In the genomic region with DNA sequence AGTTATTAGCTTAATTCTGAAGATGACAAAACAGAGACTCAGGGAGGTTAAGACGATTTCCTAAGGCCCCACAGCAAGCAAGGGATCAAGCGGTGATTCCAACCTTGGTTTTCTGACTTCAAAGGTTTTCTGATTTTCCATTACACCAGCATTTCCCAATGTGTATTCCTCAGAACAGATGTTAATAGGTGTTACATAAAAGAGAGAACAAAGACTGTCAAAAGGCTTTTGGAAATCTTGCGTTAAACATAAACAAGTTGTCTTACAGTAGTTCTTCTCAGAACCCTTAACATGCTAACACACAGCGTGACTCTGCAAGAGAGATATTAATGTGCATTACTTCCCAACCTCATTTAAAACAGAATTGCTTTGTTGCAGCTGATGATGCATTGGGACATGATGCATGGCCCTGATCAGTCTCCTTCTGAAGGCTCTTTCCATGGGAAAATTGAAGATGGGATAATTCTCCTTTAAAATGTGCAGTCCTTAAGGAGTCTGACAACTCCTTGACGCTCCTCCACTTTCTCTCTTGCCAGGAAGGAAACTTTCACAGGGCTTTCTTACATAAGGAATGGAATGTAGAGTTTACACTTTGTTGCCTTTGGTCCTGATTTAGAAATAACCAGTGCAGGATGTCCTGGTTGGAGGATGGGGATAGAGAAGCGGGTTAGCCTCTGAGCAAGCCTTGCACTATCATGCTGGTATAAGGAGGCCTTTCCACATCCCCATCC, we compare ENCODE assay signal across 34 cellular contexts. TPM values are rescaled to one million over a fixed set of nuclear protein-coding genes. Genes with fewer than 3 reads are reported as not detected.
A peak's percentile ranks its signal among the peaks of the same experiment; 100 is the strongest.
DNase-seq lines count a peak whose midpoint lies in the region; ATAC-seq and TF ChIP-seq lines count a peak whose summit lies in the region.
"Had no signal": no experiment of that assay in that cellular context is flagged by ENCODE, and none has a peak within 500 bp of the region (broad histone marks: within the 10 kb centered on the region; RNA-seq: fewer than 3 reads in every experiment).

No MANE protein-coding gene starts in this region.

- H3K4me1 Mint-ChIP-seq in Caco-2 (ENCODE audit: low read depth, unreplicated experiment): peaks cover 31% of the 10 kb centered on the region
- H3K4me1 Mint-ChIP-seq in naive thymus-derived CD8-positive, alpha-beta T cell: peaks cover 0 to 8% (median 0%) of the 10 kb centered on the region in 4 donors
- H3K4me1 Mint-ChIP-seq: naive thymus-derived CD4-positive, alpha-beta T cell had no signal

- no peaks in the 10 kb centered on the region for H3K36me3 Mint-ChIP-seq in Caco-2 (ENCODE audit: insufficient read depth, unreplicated experiment)
- H3K36me3 Mint-ChIP-seq in naive thymus-derived CD8-positive, alpha-beta T cell: no peaks in the 10 kb centered on the region
- H3K36me3 Mint-ChIP-seq: activated CD8-positive, alpha-beta memory T cell treated with anti-CD3 and anti-CD28 coated beads, Interleukin-2, amount 10 ng/mL, durations not matched to agents 7 days and 5 days; memory B cell had no signal

- 62% methylated on average over 6 of the region's 6 CpGs for WGBS in hepatocyte (ENCODE audit: low lambda C conversion rate, missing lambda C conversion rate)
- WGBS in stomach, 5 donors: 75 to 91% (median 86%) methylated on average over 6 of the region's 6 CpGs

- no peaks in the 10 kb centered on the region for H3K27me3 Mint-ChIP-seq in Caco-2 (ENCODE audit: insufficient read depth, unreplicated experiment)
- peaks cover 0 to 3% (median 0%) of the 10 kb centered on the region in 5 donors for H3K27me3 Mint-ChIP-seq in naive thymus-derived CD8-positive, alpha-beta T cell
- H3K27me3 Mint-ChIP-seq: memory B cell had no signal

- H3K4me1 ChIP-seq in Caco-2 (peaks cover 53% of the 10 kb centered on the region), hepatocyte (ENCODE audit: insufficient read depth) (peaks cover 38% of the 10 kb centered on the region), stomach (peaks cover 0 to 48% (median 0%) of the 10 kb centered on the region in 4 donors)
- H3K4me1 ChIP-seq: right atrium auricular region had no signal

- H3K9me3 ChIP-seq in Caco-2 (no peaks in the 10 kb centered on the region), hepatocyte (ENCODE audit: low read depth) (no peaks in the 10 kb centered on the region), stomach (no peaks in the 10 kb centered on the region)
- H3K9me3 ChIP-seq: right atrium auricular region, upper lobe of right lung had no signal

- no peak for TF ChIP-seq POLR2A in stomach (IDR thresholded peaks at IDR 0.05)

- POLR2A ChIA-PET in Caco-2 (lab: Charles Lee): interaction anchor here (1.0 kb wide), 1 partner anchor 10 kb away, joined by 3 read pairs; no protein-coding TSS in a partner anchor
- POLR2A ChIA-PET in naive thymus-derived CD8-positive, alpha-beta T cell (lab: Charles Lee): no interaction called here

- peak overlapping the region; percentile 60 for H3K27ac Mint-ChIP-seq in Caco-2 (ENCODE audit: unreplicated experiment)
- no peak overlapping the region for H3K27ac Mint-ChIP-seq in naive thymus-derived CD8-positive, alpha-beta T cell
- H3K27ac Mint-ChIP-seq: activated CD8-positive, alpha-beta memory T cell treated with anti-CD3 and anti-CD28 coated beads, Interleukin-2, amount 10 ng/mL, durations not matched to agents 7 days and 5 days; activated T-helper 1 cell treated with anti-CD3 and anti-CD28 coated beads, Interleukin-12 subunit alpha, Interleukin-12 subunit beta, Interleukin-2, Interleukin-4 antibody, amounts not matched to agents 30 ng/mL and 10 ng/mL and 1 ng/mL, durations not matched to agents 14 hours and 24 hours and 36 hours; endodermal cell; HFFc6; memory B cell; naive thymus-derived CD4-positive, alpha-beta T cell; T-helper 2 cell treated with Interferon-gamma antibody and Interleukin-4, amounts not matched to agents 5 μg/mL and 100 μg/mL, for 36 hours had no signal

- H3K27me3 ChIP-seq in Caco-2 (replicated peaks; ENCODE audit: control insufficient read depth, insufficient read depth, low read length): no peaks in the 10 kb centered on the region
- no peaks in the 10 kb centered on the region for H3K27me3 ChIP-seq in hepatocyte
- H3K27me3 ChIP-seq in stomach: no peaks in the 10 kb centered on the region
- H3K27me3 ChIP-seq: cardiac muscle cell, right atrium auricular region, upper lobe of right lung had no signal

- no peak overlapping the region for H3K4me2 ChIP-seq in hepatocyte

- BruUV-seq in Caco-2 (replicated peaks; lab: Mats Ljungman, UMichigan): no TSS peak

- H3K9me2 ChIP-seq in hepatocyte (replicated peaks; ENCODE audit: insufficient read depth): no peaks in the 10 kb centered on the region

- no peaks in the 10 kb centered on the region for H4K20me1 ChIP-seq in hepatocyte (ENCODE audit: insufficient read depth, poor library complexity, severe bottlenecking)

- H3K79me2 ChIP-seq in hepatocyte: no peaks in the 10 kb centered on the region

- no peak for ATAC-seq in naive thymus-derived CD8-positive, alpha-beta T cell
- ATAC-seq in GM19452 (IDR thresholded peaks at IDR 0.05; ENCODE audit: unreplicated experiment) (no peak), HG03095 (IDR thresholded peaks at IDR 0.05; ENCODE audit: unreplicated experiment) (no peak)
- ATAC-seq: activated CD8-positive, alpha-beta memory T cell treated with anti-CD3 and anti-CD28 coated beads, Interleukin-2, amount 10 ng/mL, durations not matched to agents 7 days and 5 days; K562; left colon; naive thymus-derived CD4-positive, alpha-beta T cell; stimulated activated naive CD8-positive, alpha-beta T cell treated with anti-CD3 and anti-CD28 coated beads, Interleukin-15, Interleukin-2, amounts not matched to agents 100 U/mL and 50 U/mL, for 24 hours; upper lobe of right lung had no signal

- H3K27ac ChIP-seq in hepatocyte (peak overlapping the region; percentile 83), stomach (peak overlapping the region in 3 of 5 donors; percentile 42 to 79 (median 58))
- H3K27ac ChIP-seq: cardiac muscle cell, right atrium auricular region, upper lobe of right lung, WERI-Rb-1 had no signal

- DNase-seq in Caco-2 (no peak), choroid plexus epithelial cell (ENCODE audit: low read depth) (peak; percentile 73), hepatocyte (ENCODE audit: low spot score) (no peak), stomach (no peak)
- DNase-seq in naive thymus-derived CD8-positive, alpha-beta T cell: no peak
- no peak for DNase-seq in stimulated activated CD4-positive, alpha-beta T cell treated with anti-CD3 and anti-CD28 coated beads, Interleukin-4, amount 100 ng/mL, for 4 hours
- DNase-seq: activated CD4-positive, alpha-beta T cell treated with anti-CD3 and anti-CD28 coated beads, Interleukin-2, amount 50 U/mL, for 1 hour; activated CD8-positive, alpha-beta memory T cell treated with anti-CD3 and anti-CD28 coated beads, Interleukin-2, amount 10 ng/mL, durations not matched to agents 7 days and 5 days; activated naive CD4-positive, alpha-beta T cell treated with anti-CD3 and anti-CD28 coated beads, Interleukin-2, amount 50 U/mL, for 16 hours; anterior cingulate cortex; C1 segment of cervical spinal cord; Calu3; endodermal cell; head of caudate nucleus; HFFc6; left colon; MM.1S; naive thymus-derived CD4-positive, alpha-beta T cell; NCI-H1417; NCI-H2081; NCI-H345; stimulated activated CD4-positive, alpha-beta T cell treated with anti-CD3 and anti-CD28 coated beads, Interleukin-12 subunit alpha, Interleukin-12 subunit beta, amount 100 ng/mL, for 4 hours; stimulated activated CD4-positive, alpha-beta T cell treated with anti-CD3 and anti-CD28 coated beads, Interleukin-4, amount 100 ng/mL, for 24 hours; stimulated activated naive CD8-positive, alpha-beta T cell treated with anti-CD3 and anti-CD28 coated beads, Interleukin-15, Interleukin-2, amounts not matched to agents 100 U/mL and 50 U/mL, for 24 hours; upper lobe of right lung; WERI-Rb-1 had no signal

- H3K36me3 ChIP-seq in Caco-2 (ENCODE audit: control insufficient read depth, insufficient read depth, low read length) (no peaks in the 10 kb centered on the region), hepatocyte (replicated peaks; ENCODE audit: insufficient read depth, low read depth) (no peaks in the 10 kb centered on the region), stomach (no peaks in the 10 kb centered on the region)
- H3K36me3 ChIP-seq: cardiac muscle cell, right atrium auricular region, upper lobe of right lung, WERI-Rb-1 had no signal

- TF ChIP-seq EP300 in stomach (IDR thresholded peaks at IDR 0.05): no peak

- intact Hi-C loops in Caco-2 (cut with micrococcal nuclease; ENCODE audit: unreplicated experiment) (no loop called here), stomach (cut with DNase I; ENCODE audit: low total_unique reads) (no loop called here)

- H3K4me3 ChIP-seq in Caco-2 (ENCODE audit: low read depth, low read length) (no peak overlapping the region), choroid plexus epithelial cell (ENCODE audit: low read depth, low read length) (no peak overlapping the region), hepatocyte (no peak overlapping the region), stomach (no peak overlapping the region)
- H3K4me3 ChIP-seq: cardiac muscle cell, K562, right atrium auricular region, upper lobe of right lung had no signal

- TF ChIP-seq CTCF in Caco-2 (IDR thresholded peaks at IDR 0.05; ENCODE audit: insufficient read depth in 1 of 2, low read depth in 1 of 2, low read length in 1 of 2, severe bottlenecking in 1 of 2, unreplicated experiment in 1 of 2): no peak
- no peak for TF ChIP-seq CTCF in choroid plexus epithelial cell (conservative IDR thresholded peaks at IDR 0.05; ENCODE audit: low read depth, low read length)
- TF ChIP-seq CTCF in hepatocyte (IDR thresholded peaks at IDR 0.05; ENCODE audit: poor library complexity): no peak
- no peak for TF ChIP-seq CTCF in stomach (IDR thresholded peaks at IDR 0.05)

- no peak overlapping the region for H3K4me3 Mint-ChIP-seq in Caco-2 (ENCODE audit: unreplicated experiment)
- no peak overlapping the region for H3K4me3 Mint-ChIP-seq in naive thymus-derived CD8-positive, alpha-beta T cell
- H3K4me3 Mint-ChIP-seq: activated CD8-positive, alpha-beta memory T cell treated with anti-CD3 and anti-CD28 coated beads, Interleukin-2, amount 10 ng/mL, durations not matched to agents 7 days and 5 days; activated T-helper 1 cell treated with anti-CD3 and anti-CD28 coated beads, Interleukin-12 subunit alpha, Interleukin-12 subunit beta, Interleukin-2, Interleukin-4 antibody, amounts not matched to agents 30 ng/mL and 10 ng/mL and 1 ng/mL, durations not matched to agents 14 hours and 24 hours and 36 hours; endodermal cell; HFFc6; memory B cell; naive thymus-derived CD4-positive, alpha-beta T cell; T-helper 2 cell treated with Interferon-gamma antibody and Interleukin-4, amounts not matched to agents 5 μg/mL and 100 μg/mL, for 36 hours had no signal

- no peak overlapping the region for H2AFZ ChIP-seq in hepatocyte

- CTCF ChIA-PET in Caco-2 (lab: Charles Lee): no interaction called here

- H3K9me3 Mint-ChIP-seq in Caco-2 (ENCODE audit: unreplicated experiment): no peaks in the 10 kb centered on the region
- peaks cover 0 to 1% (median 0%) of the 10 kb centered on the region in 9 donors for H3K9me3 Mint-ChIP-seq in naive thymus-derived CD8-positive, alpha-beta T cell
- H3K9me3 Mint-ChIP-seq: activated T-helper 1 cell treated with anti-CD3 and anti-CD28 coated beads, Interleukin-12 subunit alpha, Interleukin-12 subunit beta, Interleukin-2, Interleukin-4 antibody, amounts not matched to agents 30 ng/mL and 10 ng/mL and 1 ng/mL, durations not matched to agents 14 hours and 24 hours and 36 hours; HFFc6; memory B cell; T-helper 2 cell treated with Interferon-gamma antibody and Interleukin-4, amounts not matched to agents 5 μg/mL and 100 μg/mL, for 36 hours had no signal

RNA-seq across cellular contexts. Expression of a gene that starts 21.5 kb away (rescaled TPM):
- 38.6 and 39.0 TPM in 2 replicates for total RNA-seq in Caco-2 (2022)
- total RNA-seq in hepatocyte: 29.5 and 34.7 TPM in 2 replicates
- 19.4 and 26.9 TPM in 2 replicates for polyA plus RNA-seq in hepatocyte
- 10 to 100 TPM in 4 of 5 donors, 1 to 10 TPM in 1; 3.1 to 65.3 (median 11.9) TPM for total RNA-seq in stomach
- 10 to 100 TPM in 2 of 3 donors, 1 to 10 TPM in 1; 4.9 to 18.8 (median 13.1) TPM for polyA plus RNA-seq in stomach
- 10 to 100 TPM in 1 of 2 experiments, 1 to 10 TPM in 1; 9.8 to 10.4 TPM for total RNA-seq in naive thymus-derived CD8-positive, alpha-beta T cell
- polyA plus RNA-seq in naive thymus-derived CD8-positive, alpha-beta T cell: 10 to 100 TPM in 2 of 3 donors, 1 to 10 TPM in 1; 9.4 to 15.5 (median 12.1) TPM
